In genomic region chr10:98257198-98257597, GRCh38 we compare ENCODE assay signal across 13 cellular contexts. TPM values are rescaled to one million over a fixed set of nuclear protein-coding genes. Genes with fewer than 3 reads are reported as not detected.
DNase-seq lines count a peak whose midpoint lies in the region; ATAC-seq and TF ChIP-seq lines count a peak whose summit lies in the region.
"Had no signal": no experiment of that assay in that cellular context is flagged by ENCODE, and none has a peak within 500 bp of the region (broad histone marks: within the 10 kb centered on the region; RNA-seq: fewer than 3 reads in every experiment).

No MANE protein-coding gene starts in this region.

- H3K4me1 Mint-ChIP-seq in endothelial cell (ENCODE audit: unreplicated experiment), result peaks cover 3% of the 10 kb centered on the region

- no peak overlapping the region for H2BK5ac ChIP-seq in neuronal stem cell (ENCODE audit: low read length)

- H3K9ac ChIP-seq in BLaER1, result no peak overlapping the region
- H3K9ac ChIP-seq in neuronal stem cell (ENCODE audit: low read depth, low read length, poor library complexity), result no peak overlapping the region
- H3K9ac ChIP-seq in mammary epithelial cell (ENCODE audit: insufficient read depth, low read length), result no peak overlapping the region

- H3K4me2 ChIP-seq in BLaER1 (peak overlapping the region; percentile 97), neuronal stem cell (ENCODE audit: insufficient read depth, low read length, poor library complexity, severe bottlenecking) (no peak overlapping the region), mammary epithelial cell (ENCODE audit: insufficient read depth, low read depth, low read length) (no peak overlapping the region)
- H3K4me2 ChIP-seq: A549 had no signal

- H2AFZ ChIP-seq in neuronal stem cell (ENCODE audit: low read length) (no peak overlapping the region), mammary epithelial cell (ENCODE audit: low read depth, low read length) (no peak overlapping the region)

- H3K4me1 ChIP-seq in BLaER1 (peaks cover 91% of the 10 kb centered on the region), neuronal stem cell (ENCODE audit: control insufficient read depth in 2 of 2, insufficient read depth in 1 of 2, low read depth in 1 of 2, low read length in 2 of 2) (peaks cover 0 to 3% of the 10 kb centered on the region in 2 donors), mammary epithelial cell (ENCODE audit: insufficient read depth, low read length) (no peaks in the 10 kb centered on the region)

- H2BK12ac ChIP-seq in neuronal stem cell (ENCODE audit: low read length), result no peak overlapping the region

- H3K27me3 ChIP-seq in BLaER1 (no peaks in the 10 kb centered on the region), neuronal stem cell (ENCODE audit: control insufficient read depth in 3 of 3, insufficient read depth in 3 of 3, low read depth in 1 of 3, low read length in 3 of 3) (no peaks in the 10 kb centered on the region), mammary epithelial cell (ENCODE audit: insufficient read depth, low read length) (no peaks in the 10 kb centered on the region)

- H3K14ac ChIP-seq in neuronal stem cell (ENCODE audit: low read length), result no peak overlapping the region

- no peak for ATAC-seq in GM18519 (IDR thresholded peaks at IDR 0.05; ENCODE audit: low FRiP score, unreplicated experiment)
- ATAC-seq: A549, HCT116, HepG2 had no signal

- dilution Hi-C loops in mammary epithelial cell (cut with HindIII; ENCODE audit: low sequenced_read_pairs), result no loop called here

- peaks cover 5% of the 10 kb centered on the region for H3K36me3 Mint-ChIP-seq in endothelial cell (ENCODE audit: low read depth, unreplicated experiment)

- H3K27ac Mint-ChIP-seq in endothelial cell (ENCODE audit: unreplicated experiment), result no peak overlapping the region

- CTCF ChIA-PET in mammary epithelial cell (lab: Charles Lee; ENCODE audit: low non-redundant PET), result interaction anchor here (0.6 kb wide), 1 partner anchor 109 kb away, joined by 11 read pairs; no protein-coding TSS in a partner anchor

- H3K9me3 ChIP-seq in BLaER1 (no peaks in the 10 kb centered on the region), neuronal stem cell (replicated peaks in 1 of 2; ENCODE audit: control insufficient read depth in 2 of 2, insufficient read depth in 1 of 2, low read depth in 1 of 2, low read length in 2 of 2) (no peaks in the 10 kb centered on the region), mammary epithelial cell (replicated peaks; ENCODE audit: insufficient read depth, low read length) (no peaks in the 10 kb centered on the region)
- H3K9me3 ChIP-seq: A549 had no signal

- H3K18ac ChIP-seq in neuronal stem cell (ENCODE audit: low read length), result peak overlapping the region; percentile 55

- DNase-seq in AG20443 (ENCODE audit: low spot score), result peak; percentile 1
- no peak for DNase-seq in endothelial cell (ENCODE audit: low spot score)
- no peak for DNase-seq in neuronal stem cell (ENCODE audit: low spot score)
- no peak for DNase-seq in mammary epithelial cell
- no peak for DNase-seq in stimulated activated CD4-positive, alpha-beta T cell treated with anti-CD3 and anti-CD28 coated beads, Interleukin-4, amount 100 ng/mL, for 1 hour
- DNase-seq: CD4-positive, CD25-positive, alpha-beta regulatory T cell; DMS53; GF-D8 had no signal

- TF ChIP-seq CTCF in endothelial cell (IDR thresholded peaks at IDR 0.05; ENCODE audit: unreplicated experiment), result no peak
- no peak for TF ChIP-seq CTCF in mammary epithelial cell (conservative IDR thresholded peaks at IDR 0.05 in 1 of 2, IDR thresholded peaks at IDR 0.05 in 1 of 2; ENCODE audit: extremely low read depth in 1 of 2, insufficient read depth in 1 of 2, low read depth in 1 of 2, low read length in 2 of 2)

- peaks cover 4% of the 10 kb centered on the region for H3K27me3 Mint-ChIP-seq in endothelial cell (ENCODE audit: unreplicated experiment)
- H3K27me3 Mint-ChIP-seq: CD4-positive, CD25-positive, alpha-beta regulatory T cell had no signal

- in situ Hi-C loops in mammary epithelial cell (cut with MboI; ENCODE audit: low sequenced_read_pairs in 2 of 2), result no loop called here

- H3K4ac ChIP-seq in neuronal stem cell (ENCODE audit: low read length), result no peak overlapping the region

- H4K20me1 ChIP-seq in BLaER1 (no peaks in the 10 kb centered on the region), mammary epithelial cell (ENCODE audit: insufficient read depth, low read length) (no peaks in the 10 kb centered on the region)

- no TSS peak for BruUV-seq in mammary epithelial cell (replicated peaks; lab: Mats Ljungman, UMichigan)

- intact Hi-C loops in mammary epithelial cell (cut with micrococcal nuclease), result no loop called here

- peak overlapping the region; percentile 22 for H4K91ac ChIP-seq in neuronal stem cell (ENCODE audit: low read depth, low read length, poor library complexity)

- H3K9me3 Mint-ChIP-seq in endothelial cell (ENCODE audit: unreplicated experiment), result no peaks in the 10 kb centered on the region

- no peak overlapping the region for H3K4me3 ChIP-seq in BLaER1
- H3K4me3 ChIP-seq in neuronal stem cell (ENCODE audit: low read length in 2 of 2), result no peak overlapping the region
- H3K4me3 ChIP-seq in mammary epithelial cell (replicated peaks in 1 of 3; ENCODE audit: insufficient read depth in 1 of 3, low read depth in 2 of 3, low read length in 3 of 3), result no peak overlapping the region
- H3K4me3 ChIP-seq: A549 had no signal

- H2BK120ac ChIP-seq in neuronal stem cell (ENCODE audit: low read depth, low read length), result no peak overlapping the region

- H3K27ac ChIP-seq in BLaER1, result peak overlapping the region; percentile 80
- no peak overlapping the region for H3K27ac ChIP-seq in neuronal stem cell (replicated peaks; ENCODE audit: low read length)
- H3K27ac ChIP-seq in mammary epithelial cell (ENCODE audit: insufficient read depth, low read depth, low read length), result no peak overlapping the region
- H3K27ac ChIP-seq: A549 had no signal

- no peaks in the 10 kb centered on the region for H3K79me2 ChIP-seq in mammary epithelial cell (ENCODE audit: insufficient read depth, low read length)

- H4K8ac ChIP-seq in neuronal stem cell (ENCODE audit: low read depth, low read length), result peak overlapping the region; percentile 19

- H3K36me3 ChIP-seq in BLaER1, result 0 out of 2 replicates have a peak, but pooled peaks cover 3% of the 10 kb centered on the region
- H3K36me3 ChIP-seq in neuronal stem cell (replicated peaks in 1 of 2; ENCODE audit: control insufficient read depth in 2 of 2, insufficient read depth in 2 of 2, low read length in 2 of 2), result no peaks in the 10 kb centered on the region
- no peaks in the 10 kb centered on the region for H3K36me3 ChIP-seq in mammary epithelial cell (ENCODE audit: insufficient read depth, low read length)

- H2AK5ac ChIP-seq in neuronal stem cell (ENCODE audit: low read depth, low read length), result no peak overlapping the region

- peak overlapping the region; percentile 43 for H3K23ac ChIP-seq in neuronal stem cell (ENCODE audit: low read depth, low read length, poor library complexity)

- WGBS in neuronal stem cell (ENCODE audit: extremely low coverage in 2 of 2, insufficient read length in 2 of 2, insufficient replicate concordance in 1 of 2), 2 donors, result no CpG with 5 or more reads among the region's 12 CpGs
- WGBS in mammary epithelial cell (ENCODE audit: low coverage, missing lambda C conversion rate), result 93% methylated on average over 12 of the region's 12 CpGs

- H3K4me3 Mint-ChIP-seq in endothelial cell (ENCODE audit: unreplicated experiment), result peak overlapping the region; percentile 8
- H3K4me3 Mint-ChIP-seq: CD4-positive, CD25-positive, alpha-beta regulatory T cell had no signal

- no peak overlapping the region for H2BK15ac ChIP-seq in neuronal stem cell (ENCODE audit: low read length)

- H3K79me1 ChIP-seq in neuronal stem cell (ENCODE audit: low read depth, low read length), result peaks cover 4% of the 10 kb centered on the region

RNA-seq across cellular contexts. Expression of gene LOXL4, which starts 10.8 kb away (rescaled TPM):
- total RNA-seq in endothelial cell (ENCODE audit: unreplicated experiment) (1.8 TPM), mammary epithelial cell (10 to 100 TPM in 1 of 2 donors, not detected in 1; 26.5 TPM)
- 1.9 TPM for polyA plus RNA-seq in neuronal stem cell (2013, experiment 1 of 2)
- 1.9 TPM for polyA plus RNA-seq in neuronal stem cell (2013, experiment 2 of 2)
- not detected for polyA plus RNA-seq in mammary epithelial cell
- not detected for polyA minus RNA-seq in mammary epithelial cell
- total RNA-seq: CD4-positive, CD25-positive, alpha-beta regulatory T cell had no signal
